ENCODE assay signal across 2 cellular contexts in the genomic region with DNA sequence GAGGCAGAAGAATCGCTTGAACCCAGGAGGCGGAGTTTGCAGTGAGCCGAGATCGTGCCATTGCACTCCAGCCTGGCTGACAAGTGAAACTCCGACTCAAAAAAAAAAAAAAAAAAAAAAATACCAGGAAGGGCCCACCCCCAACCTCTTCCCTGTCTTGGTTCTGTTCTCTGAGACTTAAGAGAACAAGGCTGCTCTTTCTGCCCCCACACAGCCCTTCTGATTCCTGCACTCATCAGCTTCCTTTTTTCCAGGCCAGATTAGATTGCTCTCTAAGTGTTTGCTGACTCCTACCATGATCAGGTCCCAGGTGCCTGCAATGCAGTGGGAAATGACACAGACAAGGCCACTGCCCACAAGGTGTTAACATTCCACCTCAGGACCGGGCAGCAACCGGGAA.
TF ChIP-seq lines count a peak whose summit lies in the region.

No MANE protein-coding gene starts in this region.

TF ChIP-seq in GM23338, 12 proteins besides CTCF, POLR2A, EP300 and RAD21:
- TF ChIP-seq REST (IDR thresholded peaks at IDR 0.05; ENCODE audit: unreplicated experiment), result no peak
- no peak for TF ChIP-seq JUNB (IDR thresholded peaks at IDR 0.05; ENCODE audit: unreplicated experiment)
TF ChIP-seq in GM23338: peak in this region for 0.

TF ChIP-seq in HepG2, 621 proteins besides CTCF, POLR2A, EP300 and RAD21:
- TF ChIP-seq ZKSCAN1 (IDR thresholded peaks at IDR 0.05; ENCODE audit: low read length) (no peak), ZNF761 (CRISPR knock-in tag; conservative IDR thresholded peaks at IDR 0.05) (no peak), LBX2 (CRISPR knock-in tag; IDR thresholded peaks at IDR 0.05; ENCODE audit: borderline replicate concordance) (no peak), ZNF318 (CRISPR knock-in tag; IDR thresholded peaks at IDR 0.05) (no peak), REL (CRISPR knock-in tag; conservative IDR thresholded peaks at IDR 0.05) (no peak), SOX6 (IDR thresholded peaks at IDR 0.05) (no peak), SOX6 (CRISPR knock-in tag; IDR thresholded peaks at IDR 0.05) (no peak), PHF8 (CRISPR knock-in tag; IDR thresholded peaks at IDR 0.05) (no peak), ZNF598 (CRISPR knock-in tag; IDR thresholded peaks at IDR 0.05; ENCODE audit: borderline replicate concordance) (no peak)
